Comparison of ENCODE assay signal across 8 cellular contexts in genomic region chr1:17922833-17923232, GRCh38.
DNase-seq lines count a peak whose midpoint lies in the region; ATAC-seq and TF ChIP-seq lines count a peak whose summit lies in the region.

No MANE protein-coding gene starts in this region.

- intact Hi-C loops in body of pancreas (cut with DNase I) = no loop called here

- H3K27me3 ChIP-seq in body of pancreas = no peaks in the 10 kb centered on the region

- in situ Hi-C loops in GM13976 (cut with MboI; ENCODE audit: low sequenced_read_pairs, unreplicated experiment) = no loop called here

- no peaks in the 10 kb centered on the region for H3K9me3 ChIP-seq in body of pancreas

- no peaks in the 10 kb centered on the region for H3K4me1 ChIP-seq in body of pancreas

- H3K36me3 ChIP-seq in body of pancreas (replicated peaks in 1 of 2; ENCODE audit: insufficient read depth in 1 of 2, low read depth in 2 of 2) = no peaks in the 10 kb centered on the region

- peak; percentile 51 for DNase-seq in GM13976 (ENCODE audit: low spot score)
- DNase-seq in NCI-H2227 (lab: John Stamatoyannopoulos, UW; ENCODE audit: unreplicated experiment) = peak; percentile 60
- peak in 2 of 4 donors; percentile 34 to 37 for DNase-seq in body of pancreas
- peak; percentile 52 for DNase-seq in middle frontal gyrus (ENCODE audit: extremely low spot score, low spot score)
- DNase-seq in effector CD4-positive, alpha-beta T cell = no peak

- TF ChIP-seq POLR2A in body of pancreas (IDR thresholded peaks at IDR 0.05) = no peak

- ATAC-seq in body of pancreas (no peak), HG03457 (IDR thresholded peaks at IDR 0.05; ENCODE audit: unreplicated experiment) (no peak), GM19328 (IDR thresholded peaks at IDR 0.05; ENCODE audit: unreplicated experiment) (no peak)

- H3K4me3 ChIP-seq in body of pancreas = no peak overlapping the region

- 5 to 11% methylated on average over 6 of the region's 6 CpGs for WGBS in body of pancreas, 2 donors

- TF ChIP-seq CTCF in C4-2B (conservative IDR thresholded peaks at IDR 0.05) (peak; percentile 62), GM13976 (IDR thresholded peaks at IDR 0.05; ENCODE audit: borderline replicate concordance, control extremely low read depth, extremely low read depth, insufficient read depth, missing control alignments) (peak; percentile 35), body of pancreas (IDR thresholded peaks at IDR 0.05) (peak in 4 of 7 experiments; percentile 17 to 35 (median 24))

- no peak overlapping the region for H3K27ac ChIP-seq in C4-2B
- no peak overlapping the region for H3K27ac ChIP-seq in body of pancreas
